In genomic region chr20:550611-551010, GRCh38 we compare ENCODE assay signal across 16 cellular contexts. TPM values are rescaled to one million over a fixed set of nuclear protein-coding genes. Genes with fewer than 3 reads are reported as not detected.
DNase-seq lines count a peak whose midpoint lies in the region; ATAC-seq, FAIRE-seq and TF ChIP-seq lines count a peak whose summit lies in the region.
"Had no signal": no experiment of that assay in that cellular context is flagged by ENCODE, and none has a peak within 500 bp of the region (broad histone marks: within the 10 kb centered on the region; RNA-seq: fewer than 3 reads in every experiment).

No MANE protein-coding gene starts in this region.

- peaks cover 8% of the 10 kb centered on the region for H3K4me1 Mint-ChIP-seq in Calu3 (ENCODE audit: low read depth, unreplicated experiment)
- H3K4me1 Mint-ChIP-seq: CD14-positive monocyte had no signal

- no peaks in the 10 kb centered on the region for H3K9me3 ChIP-seq in K562 (replicated peaks; ENCODE audit: control insufficient read depth, insufficient read depth, low read depth, low read length)
- H3K9me3 ChIP-seq: A549 had no signal

- no peak for ATAC-seq in K562
- ATAC-seq: A549; CD8-positive, alpha-beta T cell had no signal

- CTCF ChIA-PET in K562 (lab: Yijun Ruan, JAX; ENCODE audit: low intra/inter-chr PET ratio), result no interaction called here
- CTCF ChIA-PET in Calu3 (lab: Charles Lee), result no interaction called here

- H3K4me3 ChIP-seq in K562 (no peak overlapping the region), lower leg skin (ENCODE audit: low read depth, poor library complexity, severe bottlenecking) (no peak overlapping the region)
- H3K4me3 ChIP-seq: A549, GM23248 had no signal

- no peak for FAIRE-seq in K562 (lab: Jason Lieb, UNC)
- FAIRE-seq: A549 had no signal

- no peak overlapping the region; the same call in 1 of the 2 replicates for H3K4me2 ChIP-seq in K562 (ENCODE audit: insufficient read depth, low read length)
- H3K4me2 ChIP-seq: A549 had no signal

- TF ChIP-seq POLR2A in K562 (conservative IDR thresholded peaks at IDR 0.05) (no peak), lower leg skin (IDR thresholded peaks at IDR 0.05) (no peak)

- in situ Hi-C loops in K562 (cut with MboI), result no loop called here

- no peaks in the 10 kb centered on the region for H3K36me3 Mint-ChIP-seq in Calu3 (ENCODE audit: insufficient read depth, unreplicated experiment)
- H3K36me3 Mint-ChIP-seq: CD14-positive monocyte; CD8-positive, alpha-beta T cell had no signal

- H3K79me2 ChIP-seq in K562 (ENCODE audit: control insufficient read depth, insufficient read depth, low read length), result no peaks in the 10 kb centered on the region

- H3K9me3 Mint-ChIP-seq in Calu3 (ENCODE audit: low read depth, unreplicated experiment), result no peaks in the 10 kb centered on the region
- H3K9me3 Mint-ChIP-seq: CD14-positive monocyte; CD8-positive, alpha-beta T cell had no signal

- peak overlapping the region; percentile 66; the same call in 1 of the 2 replicates for H2AFZ ChIP-seq in K562 (ENCODE audit: low read depth, low read length)
- H2AFZ ChIP-seq: GM23248 had no signal

- H3K27me3 Mint-ChIP-seq in Calu3 (ENCODE audit: unreplicated experiment), result peaks cover 49% of the 10 kb centered on the region

- H3K27ac ChIP-seq in K562 (ENCODE audit: extremely low read depth, low read depth, low read length), result no peak overlapping the region
- H3K27ac ChIP-seq: A549, GM23248, HL-60 had no signal

- no peaks in the 10 kb centered on the region for H4K20me1 ChIP-seq in K562 (replicated peaks; ENCODE audit: control insufficient read depth, insufficient read depth, low read length)

- DNase-seq in K562 (ENCODE audit: extremely low read depth in 1 of 4, low spot score in 3 of 4) (no peak), kidney tubule cell (ENCODE audit: low spot score) (peak; percentile 92), renal cortical epithelial cell (ENCODE audit: low read depth) (peak; percentile 58), GF-D8 (lab: John Stamatoyannopoulos, UW) (no peak), lower leg skin (ENCODE audit: low spot score in 2 of 2) (no peak), Calu3 (no peak)
- DNase-seq: CD8-positive, alpha-beta T cell; COR-L47; DND-41; GDM1; H7 had no signal

- WGBS in K562 (ENCODE audit: insufficient coverage, low coverage, missing lambda C conversion rate), result 36% methylated on average over 7 of the region's 7 CpGs
- 79 to 84% methylated on average over 7 of the region's 7 CpGs for WGBS in lower leg skin, 2 donors

- intact Hi-C loops in K562 (cut with micrococcal nuclease) (no loop called here), lower leg skin (cut with DNase I; ENCODE audit: low total_unique reads) (no loop called here), Calu3 (cut with micrococcal nuclease; ENCODE audit: unreplicated experiment) (no loop called here)

- H3K27me3 ChIP-seq in K562 (ENCODE audit: control insufficient read depth in 2 of 2, insufficient read depth in 2 of 2, low read length in 2 of 2), result no peaks in the 10 kb centered on the region

- no peak overlapping the region for H3K9ac ChIP-seq in K562 (ENCODE audit: insufficient read depth in 1 of 2, low read depth in 2 of 2, low read length in 2 of 2)
- H3K9ac ChIP-seq: GM23248 had no signal

- POLR2A ChIA-PET in K562 (lab: Yijun Ruan, JAX), result interaction anchor here (0.6 kb wide), 2 partner anchors 33 to 90 kb away, joined by 3 to 4 read pairs; no protein-coding TSS in a partner anchor

- H3K9me1 ChIP-seq in K562 (ENCODE audit: control insufficient read depth, insufficient read depth, low read length), result no peaks in the 10 kb centered on the region

- no peak overlapping the region for H3K27ac Mint-ChIP-seq in Calu3 (ENCODE audit: unreplicated experiment)
- H3K27ac Mint-ChIP-seq: CD14-positive monocyte; CD8-positive, alpha-beta T cell had no signal

- no TSS peak for BruUV-seq in K562 (replicated peaks; lab: Mats Ljungman, UMichigan)
- no TSS peak for BruUV-seq in Calu3 (replicated peaks; lab: Mats Ljungman, UMichigan)

- no peaks in the 10 kb centered on the region for H3K36me3 ChIP-seq in K562 (ENCODE audit: control insufficient read depth, insufficient read depth, low read length)

- H3K4me3 Mint-ChIP-seq in Calu3 (ENCODE audit: low read depth, unreplicated experiment), result no peak overlapping the region
- H3K4me3 Mint-ChIP-seq: CD14-positive monocyte; CD8-positive, alpha-beta T cell had no signal

- peaks cover 0 to 16% of the 10 kb centered on the region in 2 experiments; a peak in 2 of 5 replicates for H3K4me1 ChIP-seq in K562 (replicated peaks in 1 of 2; ENCODE audit: control insufficient read depth in 2 of 2, insufficient read depth in 2 of 2, low read length in 2 of 2)

- TF ChIP-seq EP300 in K562 (IDR thresholded peaks at IDR 0.05; ENCODE audit: low read length), result no peak

- TF ChIP-seq RAD21 in K562 (CRISPR knock-in tag; conservative IDR thresholded peaks at IDR 0.05 in 1 of 2, IDR thresholded peaks at IDR 0.05 in 1 of 2), result no peak

- TF ChIP-seq CTCF in K562 (IDR thresholded peaks at IDR 0.05 in 2 of 3, conservative IDR thresholded peaks at IDR 0.05 in 1 of 3; ENCODE audit: insufficient read depth in 2 of 3, low read depth in 1 of 3, low read length in 3 of 3) (no peak), lower leg skin (IDR thresholded peaks at IDR 0.05) (no peak), Calu3 (IDR thresholded peaks at IDR 0.05; ENCODE audit: unreplicated experiment) (no peak)

TF ChIP-seq in K562, 482 proteins besides CTCF, POLR2A, EP300 and RAD21:
- no peak for TF ChIP-seq BACH1 (tag; IDR thresholded peaks at IDR 0.05)
- TF ChIP-seq RBM17 (IDR thresholded peaks at IDR 0.05; ENCODE audit: borderline replicate concordance, low read depth, low read length), result no peak
- no peak for TF ChIP-seq SMARCA4 (IDR thresholded peaks at IDR 0.05)
- TF ChIP-seq ZBTB43 (CRISPR knock-in tag; IDR thresholded peaks at IDR 0.05), result no peak

RNA-seq across cellular contexts. Expression of gene CSNK2A1, which starts 7.0 kb away (rescaled TPM):
- total RNA-seq in K562 (2011; cell fraction: chromatin; rRNA removed; ENCODE audit: low replicate concordance), result 123 and 330 TPM in 2 replicates
- 74.4 and 84.6 TPM in 2 replicates for total RNA-seq in K562 (2011; cell fraction: nucleolus; rRNA removed)
- total RNA-seq in K562 (2011; cell fraction: nucleoplasm; rRNA removed), result 187 and 322 TPM in 2 replicates
- 81.4 and 88.5 TPM in 2 replicates for total RNA-seq in K562 (2014; rRNA removed)
- total RNA-seq in K562 (2014; rRNA removed; fragmentation: Illumina TruSeq; extraction: Trizol), result 149 and 152 TPM in 2 replicates
- total RNA-seq in K562 (2015; rRNA removed; fragmentation: Illumina TruSeq; extraction: Trizol), result 141 and 156 TPM in 2 replicates
- total RNA-seq in K562 (2021), result 144 and 150 TPM in 2 replicates
- 103 and 145 TPM in 2 replicates for polyA plus RNA-seq in K562 (2011; rRNA removed)
- 87.8 and 148 TPM in 2 replicates for polyA plus RNA-seq in K562 (2011; cell fraction: cytosol; rRNA removed)
- 75.9 and 131 TPM in 2 replicates for polyA plus RNA-seq in K562 (2011; cell fraction: nucleus; rRNA removed)
- 89.9 and 106 TPM in 2 replicates for polyA plus RNA-seq in K562 (2012)
- 188 and 251 TPM in 2 replicates for polyA plus RNA-seq in K562 (2014; fragmentation: Illumina TruSeq; extraction: Trizol)
- polyA plus RNA-seq in K562 (2014; fragmentation: Nextera tagmentation; extraction: Ambion mirVana), result 100 to 1,000 TPM in 1 of 2 experiments, 10 to 100 TPM in 1; 71.0 to 101 TPM
- 77.0 and 98.4 TPM in 2 replicates for polyA plus RNA-seq in K562 (2014; rRNA removed)
- polyA minus RNA-seq in K562 (2011; rRNA and poly(A)+ RNA removed), result 231 and 302 TPM in 2 replicates
- 105 and 130 TPM in 2 replicates for polyA minus RNA-seq in K562 (2011; cell fraction: cytosol; rRNA and poly(A)+ RNA removed)
- 58.4 and 139 TPM in 2 replicates for polyA minus RNA-seq in K562 (2011; cell fraction: nucleus; rRNA and poly(A)+ RNA removed)
- total RNA-seq in renal cortical epithelial cell, result 222 TPM in 2 replicates
- 10 to 100 TPM; 86.0 to 96.7 (median 90.3) TPM for total RNA-seq in lower leg skin
- 110 and 113 TPM in 2 replicates for total RNA-seq in Calu3 (2022)

RNA-seq across cellular contexts. Expression of gene TCF15, which starts 59.5 kb away (rescaled TPM):
- 0.79 and 1.6 TPM in 2 replicates for total RNA-seq in K562 (2011; cell fraction: chromatin; rRNA removed; ENCODE audit: low replicate concordance)
- total RNA-seq in K562 (2011; cell fraction: nucleolus; rRNA removed), result 1.6 and 2.0 TPM in 2 replicates
- total RNA-seq in K562 (2011; cell fraction: nucleoplasm; rRNA removed), result 1.6 and 1.8 TPM in 2 replicates
- total RNA-seq in K562 (2014; rRNA removed) (2.3 and 4.4 TPM in 2 replicates), K562 (2014; rRNA removed; fragmentation: Illumina TruSeq; extraction: Trizol) (0.96 and 1.2 TPM in 2 replicates), K562 (2015; rRNA removed; fragmentation: Illumina TruSeq; extraction: Trizol) (1.2 and 2.0 TPM in 2 replicates), K562 (2021) (3.8 and 5.0 TPM in 2 replicates), renal cortical epithelial cell (not detected in 2 replicates), lower leg skin (under 1 TPM in 1 of 4 donors, not detected in 3; 0.71 TPM), Calu3 (2022) (not detected in 2 replicates)
- polyA plus RNA-seq in K562 (2011; rRNA removed) (0.93 and 1.7 TPM in 2 replicates), K562 (2014; fragmentation: Illumina TruSeq; extraction: Trizol) (0.62 and 0.98 TPM in 2 replicates), K562 (2014; fragmentation: Nextera tagmentation; extraction: Ambion mirVana) (under 1 TPM; 0.04 to 0.13 TPM), K562 (2014; rRNA removed) (4.2 and 4.5 TPM in 2 replicates)
- polyA plus RNA-seq in K562 (2011; cell fraction: cytosol; rRNA removed), result 1.8 and 4.0 TPM in 2 replicates
- 2.4 and 2.7 TPM in 2 replicates for polyA plus RNA-seq in K562 (2011; cell fraction: nucleus; rRNA removed)
- polyA plus RNA-seq in K562 (2012), result 2.4 and 2.8 TPM in 2 replicates
- 0.28 and 0.33 TPM in 2 replicates for polyA minus RNA-seq in K562 (2011; rRNA and poly(A)+ RNA removed)
- 0.57 and 2.8 TPM in 2 replicates for polyA minus RNA-seq in K562 (2011; cell fraction: cytosol; rRNA and poly(A)+ RNA removed)
- 1.1 and 1.2 TPM in 2 replicates for polyA minus RNA-seq in K562 (2011; cell fraction: nucleus; rRNA and poly(A)+ RNA removed)
- total RNA-seq: CD8-positive, alpha-beta T cell; GM23248 had no signal
- polyA plus RNA-seq: A549, BJ, CD14-positive monocyte, GM23248 had no signal

Comparison
In these comparisons a context has a peak if more than half of its experiments do, and no peak if none do; other contexts are left out.
1. DNase-seq: peak in kidney tubule cell (single experiment) and renal cortical epithelial cell (single experiment); none in K562 (0 of 4), GF-D8 (single experiment), lower leg skin (0 of 2) and Calu3 (single experiment).